Comparison of ENCODE assay signal across 17 cellular contexts in the genomic region with DNA sequence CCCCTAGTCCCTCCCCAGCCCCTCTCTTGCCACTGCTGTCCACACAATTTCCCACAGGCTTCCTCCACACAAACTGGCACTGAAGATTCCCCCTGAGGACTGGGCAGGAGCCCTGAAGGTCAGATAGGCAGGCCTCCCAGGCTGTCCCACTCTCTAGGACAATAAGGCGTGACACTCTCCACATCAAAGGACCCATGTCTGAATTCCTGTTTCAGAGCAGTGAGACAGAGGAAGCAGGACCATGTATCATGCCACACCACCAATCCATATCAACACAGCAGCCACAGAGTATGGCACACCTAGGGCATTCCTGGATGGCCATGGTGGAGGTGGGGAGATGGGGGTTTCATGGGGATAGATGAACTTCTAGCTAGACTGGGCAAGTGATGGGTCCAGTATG. TPM values are rescaled to one million over a fixed set of nuclear protein-coding genes. Genes with fewer than 3 reads are reported as not detected.
A peak's percentile ranks its signal among the peaks of the same experiment; 100 is the strongest.
DNase-seq lines count a peak whose midpoint lies in the region; ATAC-seq and TF ChIP-seq lines count a peak whose summit lies in the region.
"Had no signal": no experiment of that assay in that cellular context is flagged by ENCODE, and none has a peak within 500 bp of the region (broad histone marks: within the 10 kb centered on the region; RNA-seq: fewer than 3 reads in every experiment).

No MANE protein-coding gene starts in this region.

- H3K4me3 ChIP-seq in neural progenitor cell = no peak overlapping the region
- H3K4me3 ChIP-seq in lower leg skin (ENCODE audit: low read depth, poor library complexity, severe bottlenecking) = no peak overlapping the region
- H3K4me3 ChIP-seq in GM23248 = no peak overlapping the region
- H3K4me3 ChIP-seq: A549, MG63, SJCRH30 had no signal

- no peaks in the 10 kb centered on the region for H3K36me3 ChIP-seq in neural progenitor cell
- no peaks in the 10 kb centered on the region for H3K36me3 ChIP-seq in GM23248 (ENCODE audit: low read depth)
- H3K36me3 ChIP-seq: MG63, SJCRH30 had no signal

- no peak for TF ChIP-seq POLR2A in lower leg skin (IDR thresholded peaks at IDR 0.05)

- no peaks in the 10 kb centered on the region for H3K9me2 ChIP-seq in GM23248 (ENCODE audit: insufficient read depth)

- intact Hi-C loops in lower leg skin (cut with DNase I; ENCODE audit: low total_unique reads) = no loop called here
- intact Hi-C loops in left colon (cut with DNase I, micrococcal nuclease) = no loop called here

- ATAC-seq in activated naive CD8-positive, alpha-beta T cell treated with anti-CD3 and anti-CD28 coated beads, Interleukin-2, amount 10 ng/mL, durations not matched to agents 7 days and 5 days (ENCODE audit: low read depth) = no peak
- ATAC-seq in left colon = no peak
- ATAC-seq: A549; CD8-positive, alpha-beta T cell had no signal

- DNase-seq in activated naive CD8-positive, alpha-beta T cell treated with anti-CD3 and anti-CD28 coated beads, Interleukin-2, amount 10 ng/mL, durations not matched to agents 7 days and 5 days = no peak
- no peak for DNase-seq in activated naive CD8-positive, alpha-beta T cell treated with anti-CD3 and anti-CD28 coated beads for 36 hours
- peak; percentile 55 for DNase-seq in UCSD-AML1 (lab: John Stamatoyannopoulos, UW; ENCODE audit: unreplicated experiment)
- DNase-seq in neural progenitor cell (ENCODE audit: low spot score) = no peak
- DNase-seq in lower leg skin (ENCODE audit: low spot score in 2 of 2) = no peak
- DNase-seq in left colon = no peak
- no peak for DNase-seq in GM23248
- no peak for DNase-seq in NCI-H226
- DNase-seq: CD8-positive, alpha-beta T cell; DND-41; MG63; NCI-H1105 treated with DMSO at 0.1 percent for 48 hours; NCI-H187 treated with DMSO at 0.1 percent for 48 hours; NCI-H2171; NCI-H510A; SJCRH30 had no signal

- peak overlapping the region; percentile 63 for H3K27ac Mint-ChIP-seq in activated naive CD8-positive, alpha-beta T cell treated with anti-CD3 and anti-CD28 coated beads, Interleukin-2, amount 10 ng/mL, durations not matched to agents 7 days and 5 days
- H3K27ac Mint-ChIP-seq in activated naive CD8-positive, alpha-beta T cell treated with anti-CD3 and anti-CD28 coated beads for 36 hours = no peak overlapping the region
- H3K27ac Mint-ChIP-seq in neural progenitor cell = peak overlapping the region; percentile 13
- H3K27ac Mint-ChIP-seq: CD8-positive, alpha-beta T cell had no signal

- H4K20me1 ChIP-seq in neural progenitor cell (ENCODE audit: low read depth) (no peaks in the 10 kb centered on the region), GM23248 (ENCODE audit: insufficient read depth) (no peaks in the 10 kb centered on the region)

- H3K4me1 ChIP-seq in neural progenitor cell (no peaks in the 10 kb centered on the region), GM23248 (ENCODE audit: insufficient read depth) (no peaks in the 10 kb centered on the region)
- H3K4me1 ChIP-seq: A549, SJCRH30 had no signal

- H3K4me2 ChIP-seq in neural progenitor cell = no peak overlapping the region
- no peak overlapping the region for H3K4me2 ChIP-seq in GM23248 (ENCODE audit: unreplicated experiment)
- H3K4me2 ChIP-seq: A549 had no signal

- H3K4me3 Mint-ChIP-seq in activated naive CD8-positive, alpha-beta T cell treated with anti-CD3 and anti-CD28 coated beads, Interleukin-2, amount 10 ng/mL, durations not matched to agents 7 days and 5 days = peak overlapping the region; percentile 38
- no peak overlapping the region for H3K4me3 Mint-ChIP-seq in activated naive CD8-positive, alpha-beta T cell treated with anti-CD3 and anti-CD28 coated beads for 36 hours
- no peak overlapping the region for H3K4me3 Mint-ChIP-seq in neural progenitor cell
- H3K4me3 Mint-ChIP-seq: CD8-positive, alpha-beta T cell had no signal

- 67 to 77% methylated on average over 1 of the region's 1 CpG for WGBS in lower leg skin, 2 donors
- 60 to 71% methylated on average over 1 of the region's 1 CpG for WGBS in GM23248 (ENCODE audit: low coverage in 1 of 2, low lambda C conversion rate in 2 of 2, missing lambda C conversion rate in 2 of 2), 2 experiments

- in situ Hi-C loops in GM23248 (cut with MboI) = no loop called here

- H3K79me2 ChIP-seq in neural progenitor cell (ENCODE audit: low read depth) (no peaks in the 10 kb centered on the region), GM23248 (ENCODE audit: insufficient read depth) (no peaks in the 10 kb centered on the region)

- H3K4me1 Mint-ChIP-seq in activated naive CD8-positive, alpha-beta T cell treated with anti-CD3 and anti-CD28 coated beads, Interleukin-2, amount 10 ng/mL, durations not matched to agents 7 days and 5 days = peaks cover 39% of the 10 kb centered on the region
- peaks cover 3% of the 10 kb centered on the region for H3K4me1 Mint-ChIP-seq in activated naive CD8-positive, alpha-beta T cell treated with anti-CD3 and anti-CD28 coated beads for 36 hours
- H3K4me1 Mint-ChIP-seq in neural progenitor cell = no peaks in the 10 kb centered on the region

- POLR2A ChIA-PET in activated naive CD8-positive, alpha-beta T cell treated with anti-CD3 and anti-CD28 coated beads, Interleukin-2, amount 10 ng/mL, durations not matched to agents 7 days and 5 days (lab: Charles Lee) = no interaction called here

- H3K27ac ChIP-seq in neural progenitor cell = no peak overlapping the region
- H3K27ac ChIP-seq in GM23248 = no peak overlapping the region
- H3K27ac ChIP-seq: A549, SJCRH30 had no signal

- H3K9ac ChIP-seq in neural progenitor cell = no peak overlapping the region
- H3K9ac ChIP-seq in GM23248 = no peak overlapping the region

- H2AFZ ChIP-seq in neural progenitor cell (replicated peaks) (no peak overlapping the region), GM23248 (no peak overlapping the region)

- H3K9me3 Mint-ChIP-seq in activated naive CD8-positive, alpha-beta T cell treated with anti-CD3 and anti-CD28 coated beads, Interleukin-2, amount 10 ng/mL, durations not matched to agents 7 days and 5 days = peaks cover 25% of the 10 kb centered on the region
- H3K9me3 Mint-ChIP-seq in activated naive CD8-positive, alpha-beta T cell treated with anti-CD3 and anti-CD28 coated beads for 36 hours = peaks cover 7% of the 10 kb centered on the region
- peaks cover 10% of the 10 kb centered on the region for H3K9me3 Mint-ChIP-seq in neural progenitor cell

- TF ChIP-seq CTCF in neural progenitor cell (IDR thresholded peaks at IDR 0.05) (no peak), lower leg skin (IDR thresholded peaks at IDR 0.05) (no peak)

- no peaks in the 10 kb centered on the region for H3K9me3 ChIP-seq in neural progenitor cell (ENCODE audit: low read depth)
- no peaks in the 10 kb centered on the region for H3K9me3 ChIP-seq in GM23248 (ENCODE audit: low read depth)
- H3K9me3 ChIP-seq: A549, MG63, SJCRH30 had no signal

- peaks cover 35% of the 10 kb centered on the region for H3K36me3 Mint-ChIP-seq in activated naive CD8-positive, alpha-beta T cell treated with anti-CD3 and anti-CD28 coated beads, Interleukin-2, amount 10 ng/mL, durations not matched to agents 7 days and 5 days
- no peaks in the 10 kb centered on the region for H3K36me3 Mint-ChIP-seq in activated naive CD8-positive, alpha-beta T cell treated with anti-CD3 and anti-CD28 coated beads for 36 hours
- no peaks in the 10 kb centered on the region for H3K36me3 Mint-ChIP-seq in neural progenitor cell
- H3K36me3 Mint-ChIP-seq: CD8-positive, alpha-beta T cell had no signal

- H3F3A ChIP-seq in neural progenitor cell (ENCODE audit: low read depth) = no peaks in the 10 kb centered on the region
- H3F3A ChIP-seq in GM23248 (ENCODE audit: insufficient read depth) = no peaks in the 10 kb centered on the region

- H3K27me3 Mint-ChIP-seq in activated naive CD8-positive, alpha-beta T cell treated with anti-CD3 and anti-CD28 coated beads, Interleukin-2, amount 10 ng/mL, durations not matched to agents 7 days and 5 days = peaks cover 12% of the 10 kb centered on the region
- H3K27me3 Mint-ChIP-seq in activated naive CD8-positive, alpha-beta T cell treated with anti-CD3 and anti-CD28 coated beads for 36 hours = peaks cover 8% of the 10 kb centered on the region
- peaks cover 2% of the 10 kb centered on the region for H3K27me3 Mint-ChIP-seq in neural progenitor cell (ENCODE audit: insufficient read depth, low read depth)

- H3K27me3 ChIP-seq in neural progenitor cell = no peaks in the 10 kb centered on the region
- H3K27me3 ChIP-seq in GM23248 (replicated peaks; ENCODE audit: insufficient read depth) = peaks cover 36% of the 10 kb centered on the region
- H3K27me3 ChIP-seq: MG63, SJCRH30 had no signal

RNA-seq across cellular contexts. Expression of gene CCR1, which starts 13.8 kb away (rescaled TPM):
- total RNA-seq in activated naive CD8-positive, alpha-beta T cell treated with anti-CD3 and anti-CD28 coated beads, Interleukin-2, amount 10 ng/mL, durations not matched to agents 7 days and 5 days = 10 to 100 TPM; 58.6 to 63.9 TPM
- under 1 TPM in 1 of 2 experiments, not detected in 1; 0.14 TPM for total RNA-seq in activated naive CD8-positive, alpha-beta T cell treated with anti-CD3 and anti-CD28 coated beads for 36 hours
- total RNA-seq in neural progenitor cell (ENCODE audit: low replicate concordance) (0.19 TPM in 1 of 2 replicates, not detected in the other), lower leg skin (1 to 10 TPM; 1.0 to 3.0 (median 1.4) TPM), left colon (1 to 10 TPM; 1.3 to 4.5 TPM)
- total RNA-seq in GM23248 (2014; rRNA removed; shearing (Covaris generic)) = not detected in 2 replicates
- not detected in 2 replicates for polyA plus RNA-seq in GM23248 (2016; fragmentation: Nextera tagmentation; extraction: Ambion mirVana)
- total RNA-seq: SJCRH30 had no signal

RNA-seq across cellular contexts. Expression of gene CCR3, which starts 20.3 kb away (rescaled TPM):
- 1 to 10 TPM; 1.3 to 1.9 TPM for total RNA-seq in activated naive CD8-positive, alpha-beta T cell treated with anti-CD3 and anti-CD28 coated beads, Interleukin-2, amount 10 ng/mL, durations not matched to agents 7 days and 5 days
- total RNA-seq in activated naive CD8-positive, alpha-beta T cell treated with anti-CD3 and anti-CD28 coated beads for 36 hours = not detected
- not detected in 2 replicates for total RNA-seq in neural progenitor cell (ENCODE audit: low replicate concordance)
- total RNA-seq in lower leg skin = 1 to 10 TPM in 3 of 4 donors, under 1 TPM in 1; 0.55 to 3.2 (median 2.4) TPM
- total RNA-seq in left colon = under 1 TPM in 1 of 2 donors, not detected in 1; 0.28 TPM
- not detected in 2 replicates for total RNA-seq in GM23248 (2014; rRNA removed; shearing (Covaris generic))
- not detected in 2 replicates for polyA plus RNA-seq in GM23248 (2016; fragmentation: Nextera tagmentation; extraction: Ambion mirVana)
- total RNA-seq: CD8-positive, alpha-beta T cell; SJCRH30 had no signal
- polyA plus RNA-seq: A549 had no signal

Comparison
In these comparisons a context has a peak if more than half of its experiments do, and no peak if none do; other contexts are left out.
1. RNA of gene CCR1, which starts 13.8 kb away (total RNA-seq): 58.6 to 63.9 TPM in activated naive CD8-positive, alpha-beta T cell treated with anti-CD3 and anti-CD28 coated beads, Interleukin-2, amount 10 ng/mL, durations not matched to agents 7 days and 5 days; 1.3 to 4.5 TPM in left colon, 1.0 to 3.0 TPM in lower leg skin, 0.14 TPM in activated naive CD8-positive, alpha-beta T cell treated with anti-CD3 and anti-CD28 coated beads for 36 hours, 0.19 TPM in neural progenitor cell and not detected in GM23248; every median in the first group is over 10 times any median in the second.